ENCODE assay signal across 8 cellular contexts in genomic region chr3:52822363-52822762, GRCh38. TPM values are rescaled to one million over a fixed set of nuclear protein-coding genes. Genes with fewer than 3 reads are reported as not detected.
"Had no signal": no experiment of that assay in that cellular context is flagged by ENCODE, and none has a peak within 500 bp of the region (broad histone marks: within the 10 kb centered on the region; RNA-seq: fewer than 3 reads in every experiment).

No MANE protein-coding gene starts in this region.

- H3K27ac ChIP-seq: KMS-11 had no signal

- ATAC-seq: GM23338 had no signal

- DNase-seq: H9, HCEC 1CT, IMR-90, KBM-7 had no signal

- H3K4me3 ChIP-seq: GM23338 had no signal

RNA-seq across cellular contexts. Expression of gene ITIH4, which starts 8.1 kb away (rescaled TPM):
- total RNA-seq: HT-29 had no signal

RNA-seq across cellular contexts. Expression of gene MUSTN1, which starts 12.5 kb away (rescaled TPM):
- total RNA-seq: HT-29, IMR-90 had no signal

RNA-seq across cellular contexts. Expression of gene ITIH3, which starts 27.8 kb away (rescaled TPM):
- total RNA-seq: GM23338, H1, H9, HT-29 had no signal

RNA-seq across cellular contexts. Expression of gene ITIH1, which starts 45.0 kb away (rescaled TPM):
- total RNA-seq: GM23338, H1, H9, HT-29, IMR-90 had no signal
